In the genomic region with DNA sequence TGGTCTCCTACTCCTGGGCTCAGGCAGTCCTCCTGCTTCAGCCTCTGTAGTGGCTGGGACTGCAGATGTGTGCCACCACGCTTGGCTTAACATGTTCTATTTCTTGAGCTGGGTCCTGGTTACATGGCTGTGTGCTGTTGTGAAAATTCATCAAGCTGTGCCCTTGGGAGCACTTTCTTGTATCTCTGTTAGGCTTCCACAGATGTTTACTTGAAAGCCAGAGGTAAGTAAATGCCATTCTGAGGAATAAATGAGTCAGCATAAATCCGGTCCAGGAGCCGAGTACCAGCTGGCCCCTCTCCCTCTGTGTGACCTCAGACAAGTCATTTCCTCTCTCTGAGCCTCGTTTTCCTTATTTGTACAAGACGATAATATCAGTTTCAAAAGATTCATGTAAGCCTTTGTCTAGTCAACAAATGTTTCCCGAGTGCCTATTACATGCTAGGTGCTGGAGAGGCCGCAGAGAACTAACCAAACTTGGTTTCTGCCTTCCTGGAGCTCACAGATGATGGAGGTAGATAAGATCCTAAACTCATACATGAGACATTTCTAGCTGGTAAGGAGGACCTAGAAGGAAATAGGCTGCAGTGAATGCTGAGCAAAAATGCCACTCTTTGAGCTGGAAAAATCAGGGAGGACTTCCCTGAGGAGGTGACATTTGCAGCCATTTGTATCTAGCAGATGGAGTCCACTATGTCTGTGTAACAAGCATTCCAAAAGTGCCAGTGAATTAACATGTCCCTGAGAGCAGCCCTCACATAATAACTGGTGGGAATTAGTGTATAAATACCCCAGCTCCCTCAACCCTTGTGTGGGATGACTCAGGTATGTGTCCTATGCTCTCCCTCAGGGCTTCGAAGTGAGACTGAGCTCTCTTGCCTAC, we compare ENCODE assay signal across 8 cellular contexts. TPM values are rescaled to one million over a fixed set of nuclear protein-coding genes. Genes with fewer than 3 reads are reported as not detected.
DNase-seq lines count a peak whose midpoint lies in the region; ATAC-seq and TF ChIP-seq lines count a peak whose summit lies in the region.

No MANE protein-coding gene starts in this region.

- H3K4me1 ChIP-seq in colonic mucosa (no peaks in the 10 kb centered on the region), thymus (ENCODE audit: control insufficient read depth, insufficient read depth, low read length) (peaks cover 21% of the 10 kb centered on the region)

- ATAC-seq in GM18520 (IDR thresholded peaks at IDR 0.05; ENCODE audit: unreplicated experiment) (peak; percentile 46), HG03060 (IDR thresholded peaks at IDR 0.05; ENCODE audit: low read depth, unreplicated experiment) (peak; percentile 35), HG02852 (IDR thresholded peaks at IDR 0.05; ENCODE audit: unreplicated experiment) (no peak)

- H3K4me3 ChIP-seq in colonic mucosa (no peak overlapping the region), thymus (ENCODE audit: low read length) (no peak overlapping the region)

- no peak overlapping the region for H3K9ac ChIP-seq in colonic mucosa (ENCODE audit: low read depth in 2 of 2, low read length in 2 of 2)

- no peak for TF ChIP-seq CTCF in colonic mucosa (IDR thresholded peaks at IDR 0.05)

- 16% methylated on average over 8 of the region's 8 CpGs for WGBS in thymus

- H3K36me3 ChIP-seq in colonic mucosa (no peaks in the 10 kb centered on the region), thymus (ENCODE audit: control insufficient read depth, insufficient read depth) (no peaks in the 10 kb centered on the region)

- intact Hi-C loops in colonic mucosa (cut with DNase I), result no loop called here

- H3K9me3 ChIP-seq in colonic mucosa (no peaks in the 10 kb centered on the region), thymus (ENCODE audit: control insufficient read depth) (no peaks in the 10 kb centered on the region)

- H3K27me3 ChIP-seq in colonic mucosa (peaks cover 9% of the 10 kb centered on the region), thymus (ENCODE audit: control insufficient read depth, insufficient read depth) (peaks cover 12% of the 10 kb centered on the region)

- DNase-seq in T-helper 2 cell, result peak in 4 of 5 experiments; percentile 48 to 99 (median 52)
- DNase-seq in colonic mucosa, result no peak
- no peak for DNase-seq in NCI-H446 treated with DMSO at 0.1 percent for 48 hours (lab: John Stamatoyannopoulos, UW)
- DNase-seq in NCI-H446 (lab: John Stamatoyannopoulos, UW), result no peak

- H3K27ac ChIP-seq in colonic mucosa (peak overlapping the region; percentile 40), thymus (ENCODE audit: low read depth) (peak overlapping the region; percentile 66)

RNA-seq across cellular contexts. Expression of a gene that starts 2.7 kb away (rescaled TPM):
- total RNA-seq in colonic mucosa, result 1 to 10 TPM; 1.7 to 2.5 TPM
- polyA plus RNA-seq in thymus, result 68.1 TPM

RNA-seq across cellular contexts. Expression of a gene that starts 12.2 kb away (rescaled TPM):
- not detected for total RNA-seq in colonic mucosa
- polyA plus RNA-seq in thymus, result 0.14 TPM

RNA-seq across cellular contexts. Expression of a gene that starts 17.3 kb away (rescaled TPM):
- total RNA-seq in colonic mucosa, result 10 to 100 TPM; 18.3 to 31.2 TPM
- polyA plus RNA-seq in thymus, result 13.3 TPM

RNA-seq across cellular contexts. Expression of a gene that starts 41.2 kb away (rescaled TPM):
- under 1 TPM; 0.19 to 0.22 TPM for total RNA-seq in colonic mucosa
- polyA plus RNA-seq in thymus, result 0.64 TPM

RNA-seq across cellular contexts. Expression of a gene that starts 48.3 kb away (rescaled TPM):
- 10 to 100 TPM; 63.5 to 70.2 TPM for total RNA-seq in colonic mucosa
- polyA plus RNA-seq in thymus, result 128 TPM

Comparison
In these comparisons a context has a peak if more than half of its experiments do, and no peak if none do; other contexts are left out.
1. DNase-seq: peak in T-helper 2 cell (4 of 5); none in colonic mucosa (single experiment), NCI-H446 treated with DMSO at 0.1 percent for 48 hours (single experiment) and NCI-H446 (0 of 2).